Comparison of ENCODE assay signal across 8 cellular contexts in the genomic region with DNA sequence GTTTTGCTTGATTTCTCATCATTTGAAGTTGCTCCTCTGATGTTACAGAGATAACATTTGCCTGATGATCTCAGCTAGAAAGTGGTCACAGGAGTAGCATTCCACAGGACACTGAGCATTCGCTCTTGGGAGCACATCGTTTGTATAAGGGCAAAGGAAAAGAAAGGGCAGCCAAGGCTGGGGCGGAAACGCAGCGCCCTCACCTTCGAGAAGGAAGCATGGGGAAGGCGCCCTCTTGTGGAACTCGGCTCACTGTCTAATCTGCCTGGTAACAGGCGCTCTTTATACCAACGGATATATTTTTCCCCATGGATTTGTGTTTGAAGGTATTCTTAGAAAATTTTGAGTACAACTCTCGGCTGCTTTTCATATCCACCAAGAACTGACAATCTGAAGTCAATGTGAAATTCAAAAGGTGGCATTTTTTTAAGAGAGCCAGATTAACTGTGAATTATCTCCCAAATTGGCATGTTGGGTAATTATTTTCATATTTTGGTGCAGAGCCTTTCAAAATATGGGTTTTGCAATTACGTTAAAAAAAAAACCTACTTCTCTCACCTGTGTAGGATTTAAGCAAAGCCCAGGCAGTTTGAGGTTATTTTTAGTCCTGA.
DNase-seq lines count a peak whose midpoint lies in the region; ATAC-seq and TF ChIP-seq lines count a peak whose summit lies in the region.

No MANE protein-coding gene starts in this region.

- DNase-seq in AG10803 (ENCODE audit: low read depth) (peak; percentile 77), NCI-H460 (ENCODE audit: extremely low read depth, low read depth) (peak; percentile 48), dermis microvascular lymphatic vessel endothelial cell (ENCODE audit: low read depth in 2 of 2) (peak; percentile 7 to 51), lower lobe of right lung (peak; percentile 86)
- DNase-seq in activated CD4-positive, alpha-beta T cell treated with anti-CD3 and anti-CD28 coated beads, Interleukin-2, amount 50 U/mL, for 4 hours, result peak; percentile 71
- DNase-seq in stimulated activated CD8-positive, alpha-beta memory T cell treated with anti-CD3 and anti-CD28 coated beads, Interleukin-12 subunit alpha, Interleukin-12 subunit beta, amount 100 ng/mL, for 1 hour (ENCODE audit: low read depth), result peak; percentile 63

- no peaks in the 10 kb centered on the region for H3K27me3 ChIP-seq in lower lobe of right lung (ENCODE audit: low read depth)

- H3K4me3 ChIP-seq in AG10803 (ENCODE audit: low read length) (no peak overlapping the region), lower lobe of right lung (no peak overlapping the region)

- no peak overlapping the region for H3K27ac ChIP-seq in lower lobe of right lung

- intact Hi-C loops in lower lobe of right lung (cut with DNase I), result no loop called here

- H3K36me3 ChIP-seq in lower lobe of right lung, result no peaks in the 10 kb centered on the region

- ATAC-seq in GM19023 (IDR thresholded peaks at IDR 0.05; ENCODE audit: unreplicated experiment), result peak; percentile 94
- peak; percentile 95 for ATAC-seq in HG03280 (IDR thresholded peaks at IDR 0.05; ENCODE audit: unreplicated experiment)
- peak; percentile 92 to 95 for ATAC-seq in lower lobe of right lung

- TF ChIP-seq CTCF in AG10803 (conservative IDR thresholded peaks at IDR 0.05; ENCODE audit: low read length), result peak; percentile 80
- TF ChIP-seq CTCF in lower lobe of right lung (IDR thresholded peaks at IDR 0.05), result peak; percentile 76

- H3K9me3 ChIP-seq in lower lobe of right lung, result no peaks in the 10 kb centered on the region

- peaks cover 17% of the 10 kb centered on the region for H3K4me1 ChIP-seq in lower lobe of right lung

Comparison
In these comparisons a context has a peak if more than half of its experiments do, and no peak if none do; other contexts are left out.
1. DNase-seq: peak in every context shown above with its lines; median percentile 86 in lower lobe of right lung; 77 in AG10803; 71 in activated CD4-positive, alpha-beta T cell treated with anti-CD3 and anti-CD28 coated beads, Interleukin-2, amount 50 U/mL, for 4 hours; 63 in stimulated activated CD8-positive, alpha-beta memory T cell treated with anti-CD3 and anti-CD28 coated beads, Interleukin-12 subunit alpha, Interleukin-12 subunit beta, amount 100 ng/mL, for 1 hour; 48 in NCI-H460; 29 in dermis microvascular lymphatic vessel endothelial cell.